ENCODE assay signal across 27 cellular contexts in genomic region chr1:226788965-226789364, GRCh38. TPM values are rescaled to one million over a fixed set of nuclear protein-coding genes. Genes with fewer than 3 reads are reported as not detected.
DNase-seq lines count a peak whose midpoint lies in the region; ATAC-seq and TF ChIP-seq lines count a peak whose summit lies in the region.
"Had no signal": no experiment of that assay in that cellular context is flagged by ENCODE, and none has a peak within 500 bp of the region (broad histone marks: within the 10 kb centered on the region; RNA-seq: fewer than 3 reads in every experiment).

No MANE protein-coding gene starts in this region.

- peak overlapping the region; percentile 11 to 18 for H3K4me3 Mint-ChIP-seq in stimulated activated naive CD8-positive, alpha-beta T cell treated with anti-CD3 and anti-CD28 coated beads, Interleukin-15, amount 100 ng/mL, for 72 hours
- no peak overlapping the region for H3K4me3 Mint-ChIP-seq in mesothelial cell of epicardium
- no peak overlapping the region for H3K4me3 Mint-ChIP-seq in immature natural killer cell
- H3K4me3 Mint-ChIP-seq: activated T-cell treated with anti-CD3 and anti-CD28 coated beads, Interleukin-2, amount 50 U/mL, for 4 hours; effector memory CD8-positive, alpha-beta T cell; HFFc6; memory B cell; naive B cell had no signal

- in situ Hi-C loops in GM13977 (cut with MboI; ENCODE audit: low pct_unique_long_range_greater_than_20kb, low sequenced_read_pairs, unreplicated experiment) = no loop called here

- peak; percentile 48 for ATAC-seq in GM21447 (IDR thresholded peaks at IDR 0.05; ENCODE audit: unreplicated experiment)
- ATAC-seq in HG03342 (IDR thresholded peaks at IDR 0.05; ENCODE audit: unreplicated experiment) = peak; percentile 43
- peak; percentile 74 for ATAC-seq in stimulated activated naive CD8-positive, alpha-beta T cell treated with anti-CD3 and anti-CD28 coated beads, Interleukin-15, amount 100 ng/mL, for 72 hours
- ATAC-seq: effector memory CD8-positive, alpha-beta T cell; esophagus mucosa; left cardiac atrium; psoas muscle had no signal

- no peak overlapping the region for H3K27ac Mint-ChIP-seq in stimulated activated naive CD8-positive, alpha-beta T cell treated with anti-CD3 and anti-CD28 coated beads, Interleukin-15, amount 100 ng/mL, for 72 hours
- H3K27ac Mint-ChIP-seq in mesothelial cell of epicardium (no peak overlapping the region), immature natural killer cell (no peak overlapping the region)
- H3K27ac Mint-ChIP-seq: effector memory CD8-positive, alpha-beta T cell; HFFc6; memory B cell had no signal

- no peaks in the 10 kb centered on the region for H3K27me3 Mint-ChIP-seq in stimulated activated naive CD8-positive, alpha-beta T cell treated with anti-CD3 and anti-CD28 coated beads, Interleukin-15, amount 100 ng/mL, for 72 hours
- H3K27me3 Mint-ChIP-seq in mesothelial cell of epicardium (ENCODE audit: low read depth) (no peaks in the 10 kb centered on the region), immature natural killer cell (ENCODE audit: low read depth in 3 of 3) (peaks cover 0 to 12% (median 1%) of the 10 kb centered on the region in 3 donors)
- H3K27me3 Mint-ChIP-seq: effector memory CD8-positive, alpha-beta T cell; memory B cell had no signal

- no peaks in the 10 kb centered on the region for H3K9me3 Mint-ChIP-seq in stimulated activated naive CD8-positive, alpha-beta T cell treated with anti-CD3 and anti-CD28 coated beads, Interleukin-15, amount 100 ng/mL, for 72 hours
- H3K9me3 Mint-ChIP-seq in mesothelial cell of epicardium = no peaks in the 10 kb centered on the region
- H3K9me3 Mint-ChIP-seq in immature natural killer cell = no peaks in the 10 kb centered on the region
- H3K9me3 Mint-ChIP-seq: activated T-cell treated with anti-CD3 and anti-CD28 coated beads, Interleukin-2, amount 50 U/mL, for 4 hours; effector memory CD8-positive, alpha-beta T cell; HFFc6; memory B cell; naive B cell had no signal

- H3K36me3 Mint-ChIP-seq in mesothelial cell of epicardium (no peaks in the 10 kb centered on the region), immature natural killer cell (no peaks in the 10 kb centered on the region)
- H3K36me3 Mint-ChIP-seq: memory B cell, naive B cell had no signal

- DNase-seq in GM13977 (ENCODE audit: low spot score) = peak; percentile 44
- DNase-seq in stimulated activated naive CD8-positive, alpha-beta T cell treated with anti-CD3 and anti-CD28 coated beads, Interleukin-15, amount 100 ng/mL, for 72 hours = no peak
- no peak for DNase-seq in mesothelial cell of epicardium (ENCODE audit: low spot score in 2 of 2, unreplicated experiment in 2 of 2)
- no peak for DNase-seq in C1 segment of cervical spinal cord (lab: John Stamatoyannopoulos, UW)
- DNase-seq in immature natural killer cell = no peak
- DNase-seq: activated CD4-positive, alpha-beta T cell treated with anti-CD3 and anti-CD28 coated beads for 4 hours; activated naive CD4-positive, alpha-beta T cell; activated T-cell treated with anti-CD3 and anti-CD28 coated beads, Interleukin-2, amount 50 U/mL, for 4 hours; amniotic stem cell; Calu3; DND-41; effector memory CD8-positive, alpha-beta T cell; foreskin melanocyte; HFFc6; left cardiac atrium; naive B cell; NCI-H1048; NCI-H187 treated with DMSO at 0.1 percent for 48 hours; NCI-H226; NCI-H774; psoas muscle; T-helper 2 cell; testis had no signal

- H3K4me1 Mint-ChIP-seq in stimulated activated naive CD8-positive, alpha-beta T cell treated with anti-CD3 and anti-CD28 coated beads, Interleukin-15, amount 100 ng/mL, for 72 hours = peaks cover 32% of the 10 kb centered on the region
- no peaks in the 10 kb centered on the region for H3K4me1 Mint-ChIP-seq in mesothelial cell of epicardium
- no peaks in the 10 kb centered on the region for H3K4me1 Mint-ChIP-seq in immature natural killer cell
- H3K4me1 Mint-ChIP-seq: naive B cell had no signal

- TF ChIP-seq CTCF in GM13977 (IDR thresholded peaks at IDR 0.05; ENCODE audit: extremely low read depth, insufficient read depth, missing control alignments) = no peak
- TF ChIP-seq CTCF in mesothelial cell of epicardium (IDR thresholded peaks at IDR 0.05; ENCODE audit: unreplicated experiment) = no peak

RNA-seq across cellular contexts. Expression of gene ITPKB, which starts 49.9 kb away (rescaled TPM):
- 19.7 to 21.2 TPM (median 21.0 TPM) in 3 replicates for total RNA-seq in mesothelial cell of epicardium
- 10 to 100 TPM; 14.1 to 37.8 (median 18.7) TPM for polyA plus RNA-seq in immature natural killer cell

Comparison
In these comparisons a context has a peak if more than half of its experiments do, and no peak if none do; other contexts are left out.
1. H3K4me3 Mint-ChIP-seq: peak in stimulated activated naive CD8-positive, alpha-beta T cell treated with anti-CD3 and anti-CD28 coated beads, Interleukin-15, amount 100 ng/mL, for 72 hours (2 of 2); none in mesothelial cell of epicardium (single experiment) and immature natural killer cell (0 of 5).
2. Peak in every context shown above with its lines, with median percentiles within 50 percentile points of each other: ATAC-seq.